ENCODE assay signal across 18 cellular contexts in genomic region chr22:49608228-49608627, GRCh38.
"Had no signal": no experiment of that assay in that cellular context is flagged by ENCODE, and none has a peak within 500 bp of the region (broad histone marks: within the 10 kb centered on the region; RNA-seq: fewer than 3 reads in every experiment).

No MANE protein-coding gene starts in this region.

- H3K4me1 ChIP-seq: pancreas, transverse colon, vagina had no signal

- H3K27me3 Mint-ChIP-seq: effector memory CD8-positive, alpha-beta T cell; naive thymus-derived CD4-positive, alpha-beta T cell; stimulated activated naive B cell treated with anti-CD40 and anti-IgM and Interleukin-4, amounts not matched to agents 10 μg/mL and 1 μg/mL and 100 μg/mL, for 72 hours; stimulated activated naive CD8-positive, alpha-beta T cell treated with anti-CD3 and anti-CD28 coated beads, Interleukin-15, Interleukin-2, amounts not matched to agents 100 ng/mL and 50 ng/mL, for 24 hours had no signal

- H3K4me3 ChIP-seq: coronary artery, pancreas, skin epidermis, transverse colon, vagina had no signal

- H3K4me3 Mint-ChIP-seq: effector memory CD8-positive, alpha-beta T cell; immature natural killer cell; mesothelial cell of epicardium; naive thymus-derived CD4-positive, alpha-beta T cell; stimulated activated naive B cell treated with anti-CD40 and anti-IgM and Interleukin-4, amounts not matched to agents 10 μg/mL and 1 μg/mL and 100 μg/mL, for 72 hours; stimulated activated naive CD8-positive, alpha-beta T cell treated with anti-CD3 and anti-CD28 coated beads, Interleukin-15, Interleukin-2, amounts not matched to agents 100 ng/mL and 50 ng/mL, for 24 hours had no signal

- H3K27ac Mint-ChIP-seq: effector memory CD8-positive, alpha-beta T cell; immature natural killer cell; mesothelial cell of epicardium; naive thymus-derived CD4-positive, alpha-beta T cell; stimulated activated naive B cell treated with anti-CD40 and anti-IgM and Interleukin-4, amounts not matched to agents 10 μg/mL and 1 μg/mL and 100 μg/mL, for 72 hours; stimulated activated naive CD8-positive, alpha-beta T cell treated with anti-CD3 and anti-CD28 coated beads, Interleukin-15, Interleukin-2, amounts not matched to agents 100 ng/mL and 50 ng/mL, for 24 hours had no signal

- ATAC-seq: effector memory CD8-positive, alpha-beta T cell; naive thymus-derived CD4-positive, alpha-beta T cell; pancreas; stimulated activated naive B cell treated with anti-CD40 and anti-IgM and Interleukin-4, amounts not matched to agents 10 μg/mL and 1 μg/mL and 100 μg/mL, for 72 hours had no signal

- H3K36me3 ChIP-seq: neutrophil, pancreas, transverse colon, vagina had no signal

- DNase-seq: central memory CD4-positive, alpha-beta T cell; dermis blood vessel endothelial cell; effector memory CD8-positive, alpha-beta T cell; hypothalamus; immature natural killer cell; mesenchymal stem cell; naive thymus-derived CD4-positive, alpha-beta T cell; stimulated activated CD4-positive, alpha-beta T cell treated with anti-CD3 and anti-CD28 coated beads, Interleukin-15, amount 100 ng/mL, for 24 hours; stimulated activated CD4-positive, alpha-beta T cell treated with anti-CD3 and anti-CD28 coated beads, Interleukin-2, amount 100 ng/mL, for 48 hours; stimulated activated naive B cell treated with anti-CD40 and anti-IgM and Interleukin-4, amounts not matched to agents 10 μg/mL and 1 μg/mL and 100 μg/mL, for 72 hours; transverse colon had no signal

- H3K27ac ChIP-seq: coronary artery, neutrophil, pancreas, skin epidermis, transverse colon, vagina had no signal

- H3K4me1 Mint-ChIP-seq: mesothelial cell of epicardium; stimulated activated naive B cell treated with anti-CD40 and anti-IgM and Interleukin-4, amounts not matched to agents 10 μg/mL and 1 μg/mL and 100 μg/mL, for 72 hours had no signal

- H3K9me3 ChIP-seq: neutrophil, pancreas, vagina had no signal

- H3K36me3 Mint-ChIP-seq: mesothelial cell of epicardium had no signal

- H3K27me3 ChIP-seq: neutrophil, pancreas, transverse colon, vagina had no signal
